Comparison of ENCODE assay signal across 1 cellular context in the genomic region with DNA sequence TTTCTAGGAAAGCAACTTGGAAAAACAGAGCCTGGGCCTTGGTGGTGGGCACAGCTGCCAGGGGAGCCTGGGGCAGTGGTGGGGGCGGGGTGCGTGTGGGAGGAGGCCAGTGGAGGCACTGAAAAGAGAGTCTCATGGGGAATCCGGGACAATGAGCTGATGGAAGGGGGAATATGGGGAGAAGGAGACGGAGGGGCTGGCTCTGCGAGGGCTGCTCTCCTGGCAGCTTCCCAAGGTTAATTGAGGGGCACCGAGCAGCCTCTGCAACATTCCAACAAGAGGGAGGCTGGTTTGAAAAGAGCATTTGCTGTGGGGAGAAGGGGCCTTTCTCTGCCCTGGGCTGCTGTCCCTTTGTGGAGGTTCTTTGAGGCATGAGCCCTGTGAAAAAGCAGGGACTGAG.
TF ChIP-seq lines count a peak whose summit lies in the region.

No MANE protein-coding gene starts in this region.

TF ChIP-seq in H1, 55 proteins besides CTCF, POLR2A, EP300 and RAD21:
- TF ChIP-seq, protein P1, sequence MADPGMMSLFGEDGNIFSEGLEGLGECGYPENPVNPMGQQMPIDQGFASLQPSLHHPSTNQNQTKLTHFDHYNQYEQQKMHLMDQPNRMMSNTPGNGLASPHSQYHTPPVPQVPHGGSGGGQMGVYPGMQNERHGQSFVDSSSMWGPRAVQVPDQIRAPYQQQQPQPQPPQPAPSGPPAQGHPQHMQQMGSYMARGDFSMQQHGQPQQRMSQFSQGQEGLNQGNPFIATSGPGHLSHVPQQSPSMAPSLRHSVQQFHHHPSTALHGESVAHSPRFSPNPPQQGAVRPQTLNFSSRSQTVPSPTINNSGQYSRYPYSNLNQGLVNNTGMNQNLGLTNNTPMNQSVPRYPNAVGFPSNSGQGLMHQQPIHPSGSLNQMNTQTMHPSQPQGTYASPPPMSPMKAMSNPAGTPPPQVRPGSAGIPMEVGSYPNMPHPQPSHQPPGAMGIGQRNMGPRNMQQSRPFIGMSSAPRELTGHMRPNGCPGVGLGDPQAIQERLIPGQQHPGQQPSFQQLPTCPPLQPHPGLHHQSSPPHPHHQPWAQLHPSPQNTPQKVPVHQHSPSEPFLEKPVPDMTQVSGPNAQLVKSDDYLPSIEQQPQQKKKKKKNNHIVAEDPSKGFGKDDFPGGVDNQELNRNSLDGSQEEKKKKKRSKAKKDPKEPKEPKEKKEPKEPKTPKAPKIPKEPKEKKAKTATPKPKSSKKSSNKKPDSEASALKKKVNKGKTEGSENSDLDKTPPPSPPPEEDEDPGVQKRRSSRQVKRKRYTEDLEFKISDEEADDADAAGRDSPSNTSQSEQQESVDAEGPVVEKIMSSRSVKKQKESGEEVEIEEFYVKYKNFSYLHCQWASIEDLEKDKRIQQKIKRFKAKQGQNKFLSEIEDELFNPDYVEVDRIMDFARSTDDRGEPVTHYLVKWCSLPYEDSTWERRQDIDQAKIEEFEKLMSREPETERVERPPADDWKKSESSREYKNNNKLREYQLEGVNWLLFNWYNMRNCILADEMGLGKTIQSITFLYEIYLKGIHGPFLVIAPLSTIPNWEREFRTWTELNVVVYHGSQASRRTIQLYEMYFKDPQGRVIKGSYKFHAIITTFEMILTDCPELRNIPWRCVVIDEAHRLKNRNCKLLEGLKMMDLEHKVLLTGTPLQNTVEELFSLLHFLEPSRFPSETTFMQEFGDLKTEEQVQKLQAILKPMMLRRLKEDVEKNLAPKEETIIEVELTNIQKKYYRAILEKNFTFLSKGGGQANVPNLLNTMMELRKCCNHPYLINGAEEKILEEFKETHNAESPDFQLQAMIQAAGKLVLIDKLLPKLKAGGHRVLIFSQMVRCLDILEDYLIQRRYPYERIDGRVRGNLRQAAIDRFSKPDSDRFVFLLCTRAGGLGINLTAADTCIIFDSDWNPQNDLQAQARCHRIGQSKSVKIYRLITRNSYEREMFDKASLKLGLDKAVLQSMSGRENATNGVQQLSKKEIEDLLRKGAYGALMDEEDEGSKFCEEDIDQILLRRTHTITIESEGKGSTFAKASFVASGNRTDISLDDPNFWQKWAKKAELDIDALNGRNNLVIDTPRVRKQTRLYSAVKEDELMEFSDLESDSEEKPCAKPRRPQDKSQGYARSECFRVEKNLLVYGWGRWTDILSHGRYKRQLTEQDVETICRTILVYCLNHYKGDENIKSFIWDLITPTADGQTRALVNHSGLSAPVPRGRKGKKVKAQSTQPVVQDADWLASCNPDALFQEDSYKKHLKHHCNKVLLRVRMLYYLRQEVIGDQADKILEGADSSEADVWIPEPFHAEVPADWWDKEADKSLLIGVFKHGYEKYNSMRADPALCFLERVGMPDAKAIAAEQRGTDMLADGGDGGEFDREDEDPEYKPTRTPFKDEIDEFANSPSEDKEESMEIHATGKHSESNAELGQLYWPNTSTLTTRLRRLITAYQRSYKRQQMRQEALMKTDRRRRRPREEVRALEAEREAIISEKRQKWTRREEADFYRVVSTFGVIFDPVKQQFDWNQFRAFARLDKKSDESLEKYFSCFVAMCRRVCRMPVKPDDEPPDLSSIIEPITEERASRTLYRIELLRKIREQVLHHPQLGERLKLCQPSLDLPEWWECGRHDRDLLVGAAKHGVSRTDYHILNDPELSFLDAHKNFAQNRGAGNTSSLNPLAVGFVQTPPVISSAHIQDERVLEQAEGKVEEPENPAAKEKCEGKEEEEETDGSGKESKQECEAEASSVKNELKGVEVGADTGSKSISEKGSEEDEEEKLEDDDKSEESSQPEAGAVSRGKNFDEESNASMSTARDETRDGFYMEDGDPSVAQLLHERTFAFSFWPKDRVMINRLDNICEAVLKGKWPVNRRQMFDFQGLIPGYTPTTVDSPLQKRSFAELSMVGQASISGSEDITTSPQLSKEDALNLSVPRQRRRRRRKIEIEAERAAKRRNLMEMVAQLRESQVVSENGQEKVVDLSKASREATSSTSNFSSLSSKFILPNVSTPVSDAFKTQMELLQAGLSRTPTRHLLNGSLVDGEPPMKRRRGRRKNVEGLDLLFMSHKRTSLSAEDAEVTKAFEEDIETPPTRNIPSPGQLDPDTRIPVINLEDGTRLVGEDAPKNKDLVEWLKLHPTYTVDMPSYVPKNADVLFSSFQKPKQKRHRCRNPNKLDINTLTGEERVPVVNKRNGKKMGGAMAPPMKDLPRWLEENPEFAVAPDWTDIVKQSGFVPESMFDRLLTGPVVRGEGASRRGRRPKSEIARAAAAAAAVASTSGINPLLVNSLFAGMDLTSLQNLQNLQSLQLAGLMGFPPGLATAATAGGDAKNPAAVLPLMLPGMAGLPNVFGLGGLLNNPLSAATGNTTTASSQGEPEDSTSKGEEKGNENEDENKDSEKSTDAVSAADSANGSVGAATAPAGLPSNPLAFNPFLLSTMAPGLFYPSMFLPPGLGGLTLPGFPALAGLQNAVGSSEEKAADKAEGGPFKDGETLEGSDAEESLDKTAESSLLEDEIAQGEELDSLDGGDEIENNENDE (IDR thresholded peaks at IDR 0.05; ENCODE audit: insufficient replicate concordance, low read length): no peak
- TF ChIP-seq SIRT6 (IDR thresholded peaks at IDR 0.05; ENCODE audit: low read length) (no peak), YY1 (IDR thresholded peaks at IDR 0.05; ENCODE audit: low read depth, low read length) (no peak), KDM5A (IDR thresholded peaks at IDR 0.05; ENCODE audit: low read length) (no peak)
